1 cellular context compared by ENCODE assay signal in genomic region chr3:39107056-39107873, GRCh38.
TF ChIP-seq lines count a peak whose summit lies in the region.

Gene GORASP1, minus strand, starts transcription at chr3:39107627. Its CDS starts 86 bp downstream, at chr3:39107541.
Gene TTC21A, plus strand, starts transcription at chr3:39107680. Its CDS starts 158 bp downstream, at chr3:39107838.

TF ChIP-seq in HepG2, 621 proteins besides CTCF, POLR2A, EP300 and RAD21 (continued from another document and continues in another):
- TF ChIP-seq ZNF264 (CRISPR knock-in tag; IDR thresholded peaks at IDR 0.05) (no peak), ZNF567 (CRISPR knock-in tag; IDR thresholded peaks at IDR 0.05; ENCODE audit: borderline replicate concordance) (0 out of 2 replicates have a peak, but pooled peaks have one; percentile 82), ZSCAN22 (CRISPR knock-in tag; IDR thresholded peaks at IDR 0.05) (peak; percentile 52; the same call in 1 of the 2 replicates), CCDC6 (CRISPR knock-in tag; IDR thresholded peaks at IDR 0.05) (peak; percentile 57; the same call in 1 of the 2 replicates), REPIN1 (CRISPR knock-in tag; IDR thresholded peaks at IDR 0.05; ENCODE audit: borderline replicate concordance, low read depth) (0 out of 2 replicates have a peak, but pooled peaks have one; percentile 3), ZNF878 (CRISPR knock-in tag; IDR thresholded peaks at IDR 0.05) (no peak), KIAA2018 (CRISPR knock-in tag; IDR thresholded peaks at IDR 0.05; ENCODE audit: borderline replicate concordance) (no peak), CBX5 (CRISPR knock-in tag; IDR thresholded peaks at IDR 0.05; ENCODE audit: borderline replicate concordance) (no peak), CEBPG (CRISPR knock-in tag; IDR thresholded peaks at IDR 0.05) (no peak), TAF1 (CRISPR knock-in tag; IDR thresholded peaks at IDR 0.05) (peak; percentile 48; the same call in 1 of the 2 replicates), STAT5B (CRISPR knock-in tag; IDR thresholded peaks at IDR 0.05) (no peak), MXD1 (CRISPR knock-in tag; IDR thresholded peaks at IDR 0.05) (peak; percentile 26; the same call in 1 of the 2 replicates), ZNF513 (CRISPR knock-in tag; conservative IDR thresholded peaks at IDR 0.05) (no peak), ZNF232 (CRISPR knock-in tag; IDR thresholded peaks at IDR 0.05; ENCODE audit: borderline replicate concordance) (no peak), LBX2 (CRISPR knock-in tag; IDR thresholded peaks at IDR 0.05; ENCODE audit: borderline replicate concordance) (no peak), SMC3 (IDR thresholded peaks at IDR 0.05; ENCODE audit: low read length) (no peak), TMF1 (CRISPR knock-in tag; IDR thresholded peaks at IDR 0.05; ENCODE audit: low read depth) (no peak; the same call in 1 of the 2 replicates), DNMT3B (CRISPR knock-in tag; conservative IDR thresholded peaks at IDR 0.05) (no peak), FOXA3 (CRISPR knock-in tag; IDR thresholded peaks at IDR 0.05) (peak; percentile 39), TBL1XR1 (IDR thresholded peaks at IDR 0.05; ENCODE audit: borderline replicate concordance, low read length, partially characterized antibody) (no peak), KDM4B (CRISPR knock-in tag; IDR thresholded peaks at IDR 0.05) (no peak), ZNF136 (CRISPR knock-in tag; IDR thresholded peaks at IDR 0.05; ENCODE audit: low read depth) (no peak), POLR2G (IDR thresholded peaks at IDR 0.05; ENCODE audit: low read depth, low read length) (peak; percentile 75), ZNF691 (CRISPR knock-in tag; IDR thresholded peaks at IDR 0.05; ENCODE audit: borderline replicate concordance, low read depth) (no peak), TRIM24 (CRISPR knock-in tag; IDR thresholded peaks at IDR 0.05) (no peak), SIN3A (IDR thresholded peaks at IDR 0.05; ENCODE audit: borderline replicate concordance, low read depth, low read length) (peak; percentile 75; the same call in 1 of the 2 replicates), NFAT5 (CRISPR knock-in tag; IDR thresholded peaks at IDR 0.05) (no peak), ZXDC (CRISPR knock-in tag; IDR thresholded peaks at IDR 0.05) (no peak), ZSCAN21 (CRISPR knock-in tag; IDR thresholded peaks at IDR 0.05; ENCODE audit: borderline replicate concordance) (0 out of 2 replicates have a peak, but pooled peaks have one; percentile 29), NCOR1 (IDR thresholded peaks at IDR 0.05; ENCODE audit: borderline replicate concordance, low read length) (no peak), KDM6A (CRISPR knock-in tag; IDR thresholded peaks at IDR 0.05; ENCODE audit: low read depth) (no peak), PCBP2 (optimal IDR thresholded peaks at IDR 0.05; ENCODE audit: low read depth, low read length, poor library complexity, severe bottlenecking) (no peak), HINFP (CRISPR knock-in tag; IDR thresholded peaks at IDR 0.05; ENCODE audit: low read depth) (peak; percentile 58; the same call in 1 of the 2 replicates), HOXA7 (CRISPR knock-in tag; IDR thresholded peaks at IDR 0.05) (no peak), RCOR2 (CRISPR knock-in tag; IDR thresholded peaks at IDR 0.05) (no peak), SIN3B (IDR thresholded peaks at IDR 0.05; ENCODE audit: low read length) (no peak), ARNT (IDR thresholded peaks at IDR 0.05) (no peak), ELF3 (CRISPR knock-in tag; IDR thresholded peaks at IDR 0.05) (peak; percentile 23), MTERF4 (CRISPR knock-in tag; IDR thresholded peaks at IDR 0.05) (no peak)
